ENCODE assay signal across 8 cellular contexts in the genomic region with DNA sequence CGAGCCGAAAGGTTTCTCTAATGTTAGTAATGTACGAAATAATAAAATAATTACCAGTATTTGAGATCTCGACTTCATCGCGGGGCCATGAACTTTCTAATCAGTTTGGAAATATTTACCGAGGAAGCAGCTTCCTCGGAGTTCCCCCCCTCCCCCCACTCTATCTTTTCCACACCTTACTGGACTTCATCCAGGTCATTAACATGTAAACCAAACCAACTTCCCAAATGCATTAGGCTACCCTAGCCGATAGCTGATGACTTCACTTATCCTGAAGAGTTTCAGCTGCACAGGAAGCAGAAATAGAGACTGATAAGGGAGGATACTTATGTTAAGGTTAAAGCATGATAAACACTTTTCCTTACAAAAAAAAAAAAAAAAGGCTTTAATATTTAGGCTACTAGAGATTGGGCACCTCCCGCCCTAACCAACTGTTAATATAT. TPM values are rescaled to one million over a fixed set of nuclear protein-coding genes. Genes with fewer than 3 reads are reported as not detected.
DNase-seq lines count a peak whose midpoint lies in the region; ATAC-seq and TF ChIP-seq lines count a peak whose summit lies in the region.

No MANE protein-coding gene starts in this region.

- intact Hi-C loops in Caco-2 (cut with micrococcal nuclease; ENCODE audit: unreplicated experiment) = loop anchor here (1.0 to 5.0 kb wide), 2 partner anchors 8 to 142 kb away; no protein-coding TSS in a partner anchor

- peaks cover 3% of the 10 kb centered on the region for H3K27me3 Mint-ChIP-seq in Caco-2 (ENCODE audit: insufficient read depth, unreplicated experiment)
- H3K27me3 Mint-ChIP-seq in natural killer cell treated with Interleukin-12 subunit alpha and Interleukin-12 subunit beta and Interleukin-15 and Interleukin-18, amount 100 ng/mL, for 72 hours = peaks cover 13 to 34% of the 10 kb centered on the region in 2 donors

- H3K4me3 Mint-ChIP-seq in Caco-2 (ENCODE audit: unreplicated experiment) = peak overlapping the region; percentile 79
- peak overlapping the region; percentile 85 for H3K4me3 Mint-ChIP-seq in natural killer cell treated with Interleukin-12 subunit alpha and Interleukin-12 subunit beta and Interleukin-15 and Interleukin-18, amount 100 ng/mL, for 72 hours

- CTCF ChIA-PET in Caco-2 (lab: Charles Lee) (interaction anchor here (0.7 kb wide), 1 partner anchor 156 kb away, joined by 3 read pairs; no protein-coding TSS in a partner anchor), GM10248 (lab: Yijun Ruan, JAX) (interaction anchor here (0.8 to 1.8 kb wide), 3 partner anchors 13 to 157 kb away, joined by 3 to 4 read pairs (median 3); no protein-coding TSS in a partner anchor)

- POLR2A ChIA-PET in Caco-2 (lab: Charles Lee) = no interaction called here
- POLR2A ChIA-PET in GM10248 (lab: Yijun Ruan, JAX) = interaction anchor here (0.5 to 0.8 kb wide), 2 partner anchors 457 to 1605 kb away, joined by 3 to 6 read pairs; no protein-coding TSS in a partner anchor

- H3K27ac Mint-ChIP-seq in Caco-2 (ENCODE audit: unreplicated experiment) = peak overlapping the region; percentile 48
- H3K27ac Mint-ChIP-seq in natural killer cell treated with Interleukin-12 subunit alpha and Interleukin-12 subunit beta and Interleukin-15 and Interleukin-18, amount 100 ng/mL, for 72 hours = peak overlapping the region in 1 of 2 donors; percentile 56

- no peaks in the 10 kb centered on the region for H3K36me3 ChIP-seq in Caco-2 (ENCODE audit: control insufficient read depth, insufficient read depth, low read length)

- H3K4me3 ChIP-seq in Caco-2 (ENCODE audit: low read depth, low read length) (peak overlapping the region; percentile 49), coronary artery (peak overlapping the region; percentile 82)

- H3K4me1 ChIP-seq in Caco-2 = peaks cover 9% of the 10 kb centered on the region; the same call in 1 of the 2 replicates

- BruUV-seq in Caco-2 (replicated peaks; lab: Mats Ljungman, UMichigan) = no TSS peak

- no peak for TF ChIP-seq CTCF in Caco-2 (IDR thresholded peaks at IDR 0.05; ENCODE audit: insufficient read depth in 1 of 2, low read depth in 1 of 2, low read length in 1 of 2, severe bottlenecking in 1 of 2, unreplicated experiment in 1 of 2)
- TF ChIP-seq CTCF in coronary artery (IDR thresholded peaks at IDR 0.05) = no peak
- no peak for TF ChIP-seq CTCF in GM10248 (IDR thresholded peaks at IDR 0.05; ENCODE audit: control extremely low read depth, extremely low read depth, low read depth, missing control alignments)

- H3K4me1 Mint-ChIP-seq in Caco-2 (ENCODE audit: low read depth, unreplicated experiment) = peaks cover 5% of the 10 kb centered on the region
- peaks cover 20 to 21% of the 10 kb centered on the region in 2 donors for H3K4me1 Mint-ChIP-seq in natural killer cell treated with Interleukin-12 subunit alpha and Interleukin-12 subunit beta and Interleukin-15 and Interleukin-18, amount 100 ng/mL, for 72 hours (ENCODE audit: low read depth in 2 of 2)

- DNase-seq in Caco-2 = no peak
- peak; percentile 25 for DNase-seq in NCI-H1105 (lab: John Stamatoyannopoulos, UW)
- DNase-seq in coronary artery (ENCODE audit: low spot score) = no peak
- DNase-seq in natural killer cell treated with Interleukin-12 subunit alpha and Interleukin-12 subunit beta and Interleukin-15 and Interleukin-18, amount 100 ng/mL, for 72 hours (ENCODE audit: low spot score) = no peak
- no peak for DNase-seq in stimulated activated CD4-positive, alpha-beta T cell treated with anti-CD3 and anti-CD28 coated beads, Interleukin-4, amount 100 ng/mL, for 4 hours
- DNase-seq in stimulated activated naive CD4-positive, alpha-beta T cell treated with Interleukin-2 at 50 U/mL for 16 hours (lab: John Stamatoyannopoulos, UW) = no peak
- no peak for DNase-seq in NCI-H2107 treated with DMSO at 0.1 percent for 48 hours (lab: John Stamatoyannopoulos, UW; ENCODE audit: unreplicated experiment)
- DNase-seq in GM10248 (ENCODE audit: extremely low spot score) = no peak

- peak overlapping the region; percentile 83 to 90 for H3K27ac ChIP-seq in coronary artery

- no peaks in the 10 kb centered on the region for H3K36me3 Mint-ChIP-seq in Caco-2 (ENCODE audit: insufficient read depth, unreplicated experiment)
- peaks cover 5% of the 10 kb centered on the region for H3K36me3 Mint-ChIP-seq in natural killer cell treated with Interleukin-12 subunit alpha and Interleukin-12 subunit beta and Interleukin-15 and Interleukin-18, amount 100 ng/mL, for 72 hours

- no peaks in the 10 kb centered on the region for H3K9me3 Mint-ChIP-seq in Caco-2 (ENCODE audit: unreplicated experiment)
- no peaks in the 10 kb centered on the region for H3K9me3 Mint-ChIP-seq in natural killer cell treated with Interleukin-12 subunit alpha and Interleukin-12 subunit beta and Interleukin-15 and Interleukin-18, amount 100 ng/mL, for 72 hours

- H3K27me3 ChIP-seq in Caco-2 (replicated peaks; ENCODE audit: control insufficient read depth, insufficient read depth, low read length) = peaks cover 1% of the 10 kb centered on the region; the same call in 1 of the 2 replicates

- no peak for ATAC-seq in natural killer cell treated with Interleukin-12 subunit alpha and Interleukin-12 subunit beta and Interleukin-15 and Interleukin-18, amount 100 ng/mL, for 72 hours

- no peaks in the 10 kb centered on the region for H3K9me3 ChIP-seq in Caco-2

RNA-seq across cellular contexts. Expression of a gene that starts 1.5 kb away (rescaled TPM):
- 1.5 and 1.9 TPM in 2 replicates for total RNA-seq in Caco-2 (2022)
- 1 to 10 TPM; 3.3 to 3.5 TPM for total RNA-seq in natural killer cell treated with Interleukin-12 subunit alpha and Interleukin-12 subunit beta and Interleukin-15 and Interleukin-18, amount 100 ng/mL, for 72 hours
